9 cellular contexts compared by ENCODE assay signal in genomic region chr10:10869592-10869991, GRCh38.
A peak's percentile ranks its signal among the peaks of the same experiment; 100 is the strongest.
DNase-seq lines count a peak whose midpoint lies in the region; ATAC-seq lines count a peak whose summit lies in the region.
"Had no signal": no experiment of that assay in that cellular context is flagged by ENCODE, and none has a peak within 500 bp of the region (broad histone marks: within the 10 kb centered on the region; RNA-seq: fewer than 3 reads in every experiment).

No MANE protein-coding gene starts in this region.

- no peak overlapping the region for H2BK5ac ChIP-seq in mesendoderm (ENCODE audit: low read length)

- no peak overlapping the region for H3K4me3 Mint-ChIP-seq in naive thymus-derived CD4-positive, alpha-beta T cell

- WGBS in mesendoderm (ENCODE audit: extremely low coverage, insufficient coverage, low lambda C conversion rate): no CpG with 5 or more reads among the region's 4 CpGs

- POLR2A ChIA-PET in naive thymus-derived CD4-positive, alpha-beta T cell (lab: Charles Lee): no interaction called here

- no peaks in the 10 kb centered on the region for H3K9me3 ChIP-seq in naive thymus-derived CD4-positive, alpha-beta T cell (ENCODE audit: control insufficient read depth in 2 of 3, low read length in 3 of 3)

- H3K9me3 Mint-ChIP-seq in naive thymus-derived CD4-positive, alpha-beta T cell: peaks cover 0 to 3% (median 0%) of the 10 kb centered on the region in 11 donors

- intact Hi-C loops in naive thymus-derived CD4-positive, alpha-beta T cell (cut with micrococcal nuclease): no loop called here

- H2BK15ac ChIP-seq in mesendoderm (replicated peaks; ENCODE audit: low read depth): no peak overlapping the region

- no peaks in the 10 kb centered on the region for H3K36me3 ChIP-seq in mesendoderm (ENCODE audit: control insufficient read depth, insufficient read depth, low read length)
- H3K36me3 ChIP-seq in naive thymus-derived CD4-positive, alpha-beta T cell (ENCODE audit: control insufficient read depth in 2 of 3, insufficient read depth in 3 of 3, low read length in 3 of 3): no peaks in the 10 kb centered on the region

- CTCF ChIA-PET in naive thymus-derived CD4-positive, alpha-beta T cell (lab: Charles Lee): no interaction called here

- no peaks in the 10 kb centered on the region for H3K27me3 ChIP-seq in mesendoderm (ENCODE audit: insufficient read depth, low read length, poor library complexity)
- H3K27me3 ChIP-seq in naive thymus-derived CD4-positive, alpha-beta T cell (ENCODE audit: control insufficient read depth in 2 of 2, insufficient read depth in 2 of 2, low read length in 2 of 2): peaks cover 0 to 4% of the 10 kb centered on the region in 2 donors

- H3K79me2 ChIP-seq in mesendoderm (ENCODE audit: control insufficient read depth, insufficient read depth, low read length): no peaks in the 10 kb centered on the region

- no peak overlapping the region for H3K4me2 ChIP-seq in mesendoderm (ENCODE audit: low read length)

- H2AK5ac ChIP-seq in mesendoderm (ENCODE audit: low read length): no peak overlapping the region

- H3K18ac ChIP-seq in mesendoderm (ENCODE audit: low read length): peak overlapping the region; percentile 28

- H4K8ac ChIP-seq in mesendoderm (ENCODE audit: low read depth, low read length): no peak overlapping the region

- H3K27ac ChIP-seq in mesendoderm (ENCODE audit: low read depth, low read length): no peak overlapping the region
- no peak overlapping the region for H3K27ac ChIP-seq in naive thymus-derived CD4-positive, alpha-beta T cell (ENCODE audit: low read depth, low read length)

- no peak overlapping the region for H3K4ac ChIP-seq in mesendoderm (ENCODE audit: low read depth, low read length)

- DNase-seq in MV-4-11 (lab: John Stamatoyannopoulos, UW) (peak; percentile 86), mesendoderm (peak; percentile 29), KBM-7 (no peak), iPS-NIHi11 (ENCODE audit: low spot score) (no peak)
- DNase-seq in naive thymus-derived CD4-positive, alpha-beta T cell: no peak
- DNase-seq: activated CD8-positive, alpha-beta memory T cell treated with anti-CD3 and anti-CD28 coated beads for 24 hours had no signal

- H3K27me3 Mint-ChIP-seq in naive thymus-derived CD4-positive, alpha-beta T cell: peaks cover 18 to 39% (median 25%) of the 10 kb centered on the region in 5 donors

- no peaks in the 10 kb centered on the region for H3K36me3 Mint-ChIP-seq in naive thymus-derived CD4-positive, alpha-beta T cell

- no peak overlapping the region for H3K4me3 ChIP-seq in mesendoderm (ENCODE audit: low read length)
- no peak overlapping the region for H3K4me3 ChIP-seq in naive thymus-derived CD4-positive, alpha-beta T cell (ENCODE audit: low read length)

- in situ Hi-C loops in KBM-7 (cut with MboI; ENCODE audit: low pct_unique_long_range_greater_than_20kb, low sequenced_read_pairs): no loop called here

- no peak overlapping the region for H3K9ac ChIP-seq in mesendoderm (ENCODE audit: low read length)

- H3K27ac Mint-ChIP-seq in naive thymus-derived CD4-positive, alpha-beta T cell: no peak overlapping the region

- no peak overlapping the region for H3K23ac ChIP-seq in mesendoderm (ENCODE audit: low read length)

- no peaks in the 10 kb centered on the region for H3K4me1 Mint-ChIP-seq in naive thymus-derived CD4-positive, alpha-beta T cell

- no peaks in the 10 kb centered on the region for H3K79me1 ChIP-seq in mesendoderm (ENCODE audit: low read length)

- H3K56ac ChIP-seq in mesendoderm (ENCODE audit: low read length): no peak overlapping the region

- ATAC-seq in GM18907 (IDR thresholded peaks at IDR 0.05; ENCODE audit: unreplicated experiment) (peak; percentile 94), HG02623 (IDR thresholded peaks at IDR 0.05; ENCODE audit: unreplicated experiment) (peak; percentile 72), GM21423 (IDR thresholded peaks at IDR 0.05; ENCODE audit: unreplicated experiment) (no peak)
- no peak for ATAC-seq in naive thymus-derived CD4-positive, alpha-beta T cell

- no peak overlapping the region for H2BK120ac ChIP-seq in mesendoderm (ENCODE audit: low read depth, low read length)

- no peaks in the 10 kb centered on the region for H3K4me1 ChIP-seq in mesendoderm (ENCODE audit: control insufficient read depth, low read depth, low read length)
- H3K4me1 ChIP-seq in naive thymus-derived CD4-positive, alpha-beta T cell (ENCODE audit: control insufficient read depth in 2 of 2, insufficient read depth in 2 of 2, low read length in 2 of 2): no peaks in the 10 kb centered on the region

- no peak overlapping the region for H4K5ac ChIP-seq in mesendoderm (ENCODE audit: low read length)

Comparison
In these comparisons a context has a peak if more than half of its experiments do, and no peak if none do; other contexts are left out.
1. ATAC-seq: peak in GM18907 (single experiment) and HG02623 (single experiment); none in naive thymus-derived CD4-positive, alpha-beta T cell (single experiment) and GM21423 (single experiment).
2. DNase-seq: peak in MV-4-11 (single experiment) and mesendoderm (single experiment); none in KBM-7 (single experiment), naive thymus-derived CD4-positive, alpha-beta T cell (0 of 9) and iPS-NIHi11 (single experiment).